ENCODE assay signal across 8 cellular contexts in the genomic region with DNA sequence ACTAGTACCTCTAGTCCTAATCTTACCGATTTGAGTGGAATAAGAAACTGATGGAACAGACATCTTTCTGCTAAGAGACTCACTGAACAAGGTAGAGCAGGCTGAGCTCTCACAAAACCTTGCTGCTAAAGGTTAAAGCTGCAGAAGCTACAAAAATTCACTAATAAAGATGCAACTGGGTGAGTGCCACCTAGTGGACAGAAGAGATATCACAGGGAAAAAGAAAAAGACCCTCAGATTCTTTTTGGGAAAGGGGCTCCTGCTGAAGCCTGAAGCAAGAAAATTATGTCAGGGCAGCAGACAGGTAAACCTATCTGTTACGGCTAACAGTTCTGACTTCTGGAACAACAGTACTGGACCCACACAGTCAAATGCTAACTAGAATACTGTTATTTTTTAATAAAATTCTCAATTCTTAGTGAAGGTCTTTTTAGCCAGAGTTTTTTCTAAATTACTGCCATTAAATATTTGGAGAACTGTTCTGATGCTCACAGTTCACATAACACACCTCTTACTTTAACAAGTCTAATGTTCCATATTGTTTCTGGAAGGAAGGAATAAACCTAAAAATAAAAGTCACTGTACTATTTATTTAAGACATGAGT. TPM values are rescaled to one million over a fixed set of nuclear protein-coding genes. Genes with fewer than 3 reads are reported as not detected.
DNase-seq lines count a peak whose midpoint lies in the region; ATAC-seq and TF ChIP-seq lines count a peak whose summit lies in the region.

No MANE protein-coding gene starts in this region.

- CTCF ChIA-PET in RWPE1 (lab: Yijun Ruan, JAX): interaction anchor here (0.5 to 1.6 kb wide), 31 partner anchors 8 to 566 kb away, joined by 3 to 8 read pairs (median 4); a partner anchor contains a TSS

- H3K4me3 ChIP-seq in right atrium auricular region (no peak overlapping the region), gastroesophageal sphincter (no peak overlapping the region), thyroid gland (replicated peaks in 1 of 3) (no peak overlapping the region)

- H3K9me3 ChIP-seq in right atrium auricular region: no peaks in the 10 kb centered on the region
- no peaks in the 10 kb centered on the region for H3K9me3 ChIP-seq in gastroesophageal sphincter
- no peaks in the 10 kb centered on the region for H3K9me3 ChIP-seq in thyroid gland

- peak; percentile 93 to 96 for TF ChIP-seq CTCF in right atrium auricular region (IDR thresholded peaks at IDR 0.05)
- peak; percentile 98 for TF ChIP-seq CTCF in RWPE1 (conservative IDR thresholded peaks at IDR 0.05; ENCODE audit: low read depth)
- peak; percentile 61 to 85 (median 76) for TF ChIP-seq CTCF in gastroesophageal sphincter (IDR thresholded peaks at IDR 0.05)
- TF ChIP-seq CTCF in thyroid gland (IDR thresholded peaks at IDR 0.05): peak; percentile 50 to 89 (median 73)

- H3K4me1 ChIP-seq in right atrium auricular region (peaks cover 0 to 9% of the 10 kb centered on the region in 2 donors), gastroesophageal sphincter (peaks cover 0 to 14% (median 2%) of the 10 kb centered on the region in 3 donors), thyroid gland (peaks cover 0 to 5% of the 10 kb centered on the region in 2 donors)

- DNase-seq in right atrium auricular region (ENCODE audit: low spot score): no peak
- DNase-seq in Right ventricle myocardium inferior (ENCODE audit: missing footprints): no peak
- no peak for DNase-seq in RWPE1 (ENCODE audit: low spot score)
- DNase-seq in thyroid gland: no peak
- DNase-seq in GM19238 (ENCODE audit: insufficient read length, low spot score): no peak
- DNase-seq in stimulated activated naive CD4-positive, alpha-beta T cell treated with Interleukin-2 at 50 U/mL for 16 hours (lab: John Stamatoyannopoulos, UW): no peak

- TF ChIP-seq POLR2A in gastroesophageal sphincter (IDR thresholded peaks at IDR 0.05) (no peak), thyroid gland (IDR thresholded peaks at IDR 0.05) (no peak)

- H3K27me3 ChIP-seq in right atrium auricular region (no peaks in the 10 kb centered on the region), gastroesophageal sphincter (no peaks in the 10 kb centered on the region), thyroid gland (no peaks in the 10 kb centered on the region)

- ATAC-seq in Right ventricle myocardium inferior (no peak), gastroesophageal sphincter (no peak), HG03025 (IDR thresholded peaks at IDR 0.05; ENCODE audit: low FRiP score, unreplicated experiment) (no peak)

- TF ChIP-seq EP300 in gastroesophageal sphincter (IDR thresholded peaks at IDR 0.05): no peak

- intact Hi-C loops in Right ventricle myocardium inferior (cut with DNase I): no loop called here
- intact Hi-C loops in thyroid gland (cut with DNase I): no loop called here

- H3K27ac ChIP-seq in right atrium auricular region (no peak overlapping the region), RWPE1 (no peak overlapping the region), gastroesophageal sphincter (no peak overlapping the region), thyroid gland (no peak overlapping the region)

- 25 to 39% methylated on average over 2 of the region's 2 CpGs for WGBS in gastroesophageal sphincter (ENCODE audit: low coverage in 1 of 2), 2 donors
- 42 to 44% methylated on average over 2 of the region's 2 CpGs for WGBS in thyroid gland, 2 donors

- POLR2A ChIA-PET in RWPE1 (lab: Yijun Ruan, JAX; ENCODE audit: low non-redundant PET): no interaction called here

- peaks cover 37% of the 10 kb centered on the region for H3K36me3 ChIP-seq in right atrium auricular region
- H3K36me3 ChIP-seq in gastroesophageal sphincter: peaks cover 0 to 53% of the 10 kb centered on the region in 2 donors
- H3K36me3 ChIP-seq in thyroid gland: peaks cover 25 to 29% of the 10 kb centered on the region in 2 donors

RNA-seq across cellular contexts. Expression of a gene that starts 51.2 kb away (rescaled TPM):
- 10 to 100 TPM; 18.7 to 82.7 TPM for total RNA-seq in right atrium auricular region
- total RNA-seq in Right ventricle myocardium inferior: 36.1 TPM
- 10 to 100 TPM; 35.2 to 62.3 (median 53.4) TPM for total RNA-seq in gastroesophageal sphincter
- total RNA-seq in thyroid gland: 100 to 1,000 TPM in 1 of 4 donors, 10 to 100 TPM in 3; 82.1 to 103 (median 89.7) TPM
